In genomic region chr10:117619200-117619599, GRCh38 we compare ENCODE assay signal across 21 cellular contexts.
DNase-seq lines count a peak whose midpoint lies in the region; ATAC-seq and TF ChIP-seq lines count a peak whose summit lies in the region.
"Had no signal": no experiment of that assay in that cellular context is flagged by ENCODE, and none has a peak within 500 bp of the region (broad histone marks: within the 10 kb centered on the region; RNA-seq: fewer than 3 reads in every experiment).

No MANE protein-coding gene starts in this region.

- no peaks in the 10 kb centered on the region for H3K9me3 Mint-ChIP-seq in activated CD8-positive, alpha-beta memory T cell treated with anti-CD3 and anti-CD28 coated beads, Interleukin-2, amount 10 ng/mL, durations not matched to agents 7 days and 5 days (ENCODE audit: low read depth)

- no peaks in the 10 kb centered on the region for H3K4me1 Mint-ChIP-seq in activated CD8-positive, alpha-beta memory T cell treated with anti-CD3 and anti-CD28 coated beads, Interleukin-2, amount 10 ng/mL, durations not matched to agents 7 days and 5 days
- H3K4me1 Mint-ChIP-seq: CD4-positive, CD25-positive, alpha-beta regulatory T cell had no signal

- H3K4me3 Mint-ChIP-seq in activated CD8-positive, alpha-beta memory T cell treated with anti-CD3 and anti-CD28 coated beads, Interleukin-2, amount 10 ng/mL, durations not matched to agents 7 days and 5 days = no peak overlapping the region
- H3K4me3 Mint-ChIP-seq: CD4-positive, CD25-positive, alpha-beta regulatory T cell had no signal

- H3K4me3 ChIP-seq in fibroblast of villous mesenchyme (ENCODE audit: low read depth, low read length) = no peak overlapping the region
- H3K4me3 ChIP-seq: SJSA1 had no signal

- CTCF ChIA-PET in activated CD8-positive, alpha-beta memory T cell treated with anti-CD3 and anti-CD28 coated beads, Interleukin-2, amount 10 ng/mL, durations not matched to agents 7 days and 5 days (lab: Charles Lee) = no interaction called here

- TF ChIP-seq CTCF in fibroblast of villous mesenchyme (IDR thresholded peaks at IDR 0.05; ENCODE audit: insufficient read depth, low read depth, low read length) = no peak

- no peak for ATAC-seq in activated CD8-positive, alpha-beta memory T cell treated with anti-CD3 and anti-CD28 coated beads, Interleukin-2, amount 10 ng/mL, durations not matched to agents 7 days and 5 days
- ATAC-seq in HG02571 (IDR thresholded peaks at IDR 0.05; ENCODE audit: unreplicated experiment) = no peak
- ATAC-seq in HG02588 (IDR thresholded peaks at IDR 0.05; ENCODE audit: unreplicated experiment) = no peak
- ATAC-seq: Panc1 had no signal

- peak; percentile 19 for DNase-seq in activated CD8-positive, alpha-beta memory T cell treated with anti-CD3 and anti-CD28 coated beads, Interleukin-2, amount 10 ng/mL, durations not matched to agents 7 days and 5 days
- DNase-seq in activated CD8-positive, alpha-beta memory T cell treated with anti-CD3 and anti-CD28 coated beads, Interleukin-2, amount 50 U/mL, for 48 hours = no peak
- peak; percentile 17 for DNase-seq in NCI-H69 (lab: John Stamatoyannopoulos, UW)
- DNase-seq in fibroblast of villous mesenchyme (ENCODE audit: low read depth) = peak; percentile 69
- peak; percentile 29 for DNase-seq in ureter (ENCODE audit: low spot score)
- no peak for DNase-seq in T-helper 9 cell
- DNase-seq: BE2C; CD4-positive, CD25-positive, alpha-beta regulatory T cell; COR-L47; DMS 273 treated with DMSO at 0.1 percent for 48 hours; DND-41; IMR-90; Kasumi-1; NCI-H1417 treated with DMSO at 0.1 percent for 48 hours; NCI-H187 treated with DMSO at 0.1 percent for 48 hours; NCI-H345; NCI-H524 treated with DMSO at 0.1 percent for 48 hours had no signal

- H3K36me3 Mint-ChIP-seq in activated CD8-positive, alpha-beta memory T cell treated with anti-CD3 and anti-CD28 coated beads, Interleukin-2, amount 10 ng/mL, durations not matched to agents 7 days and 5 days = no peaks in the 10 kb centered on the region
- H3K36me3 Mint-ChIP-seq: CD4-positive, CD25-positive, alpha-beta regulatory T cell had no signal

- H3K27me3 Mint-ChIP-seq in activated CD8-positive, alpha-beta memory T cell treated with anti-CD3 and anti-CD28 coated beads, Interleukin-2, amount 10 ng/mL, durations not matched to agents 7 days and 5 days = peaks cover 19% of the 10 kb centered on the region

- H3K27ac Mint-ChIP-seq in activated CD8-positive, alpha-beta memory T cell treated with anti-CD3 and anti-CD28 coated beads, Interleukin-2, amount 10 ng/mL, durations not matched to agents 7 days and 5 days = no peak overlapping the region
- H3K27ac Mint-ChIP-seq: CD4-positive, CD25-positive, alpha-beta regulatory T cell had no signal

Comparison
In these comparisons a context has a peak if more than half of its experiments do, and no peak if none do; other contexts are left out.
1. DNase-seq: peak in activated CD8-positive, alpha-beta memory T cell treated with anti-CD3 and anti-CD28 coated beads, Interleukin-2, amount 10 ng/mL, durations not matched to agents 7 days and 5 days (single experiment), NCI-H69 (single experiment), fibroblast of villous mesenchyme (single experiment) and ureter (single experiment); none in activated CD8-positive, alpha-beta memory T cell treated with anti-CD3 and anti-CD28 coated beads, Interleukin-2, amount 50 U/mL, for 48 hours (single experiment) and T-helper 9 cell (single experiment).